ENCODE assay signal across 13 cellular contexts in the genomic region with DNA sequence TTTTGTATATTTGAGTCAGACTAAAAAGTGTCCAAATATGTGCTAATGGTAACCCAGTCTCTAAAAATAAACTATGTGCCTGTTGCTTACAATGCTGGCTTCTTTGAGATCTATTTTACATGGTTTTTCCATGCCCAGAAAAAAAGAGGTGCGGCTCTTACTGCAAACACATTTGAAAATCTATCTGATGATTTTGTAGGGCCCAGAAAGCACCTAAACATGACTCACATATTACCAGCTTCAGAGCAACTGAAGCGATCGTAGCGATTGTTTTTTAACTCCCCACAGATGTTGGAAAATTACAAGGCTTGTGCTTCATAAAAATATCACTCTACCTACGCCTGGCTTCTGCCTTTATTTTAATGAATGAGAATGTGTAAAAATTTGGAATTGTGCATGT. TPM values are rescaled to one million over a fixed set of nuclear protein-coding genes. Genes with fewer than 3 reads are reported as not detected.
DNase-seq lines count a peak whose midpoint lies in the region; ATAC-seq, FAIRE-seq and TF ChIP-seq lines count a peak whose summit lies in the region.
"Had no signal": no experiment of that assay in that cellular context is flagged by ENCODE, and none has a peak within 500 bp of the region (broad histone marks: within the 10 kb centered on the region; RNA-seq: fewer than 3 reads in every experiment).

No MANE protein-coding gene starts in this region.

- H3K27ac ChIP-seq in thoracic aorta (peak overlapping the region in 1 of 2 donors; percentile 57), left ventricle myocardium inferior (replicated peaks) (no peak overlapping the region)
- H3K27ac ChIP-seq: VCaP had no signal

- no peaks in the 10 kb centered on the region for H3K9me3 ChIP-seq in thoracic aorta
- no peaks in the 10 kb centered on the region for H3K9me3 ChIP-seq in left ventricle myocardium inferior (replicated peaks)

- TF ChIP-seq POLR2A in H54 (IDR thresholded peaks at IDR 0.05; ENCODE audit: low read depth, low read length) (no peak), erythroblast (IDR thresholded peaks at IDR 0.05; ENCODE audit: low read length) (no peak)

- no peak for TF ChIP-seq CTCF in WI38 (IDR thresholded peaks at IDR 0.05; ENCODE audit: low read depth, low read length)
- TF ChIP-seq CTCF in thoracic aorta (IDR thresholded peaks at IDR 0.05), result no peak
- no peak for TF ChIP-seq CTCF in left ventricle myocardium inferior (IDR thresholded peaks at IDR 0.05; ENCODE audit: borderline replicate concordance)

- FAIRE-seq in H54 (lab: Jason Lieb, UNC), result peak; percentile 75
- FAIRE-seq: GM12878 had no signal

- H3K4me3 ChIP-seq in WI38 (ENCODE audit: low read depth, low read length), result 0 out of 2 replicates have a peak overlapping the region, but pooled peaks have one; percentile 19
- peak overlapping the region; percentile 39 for H3K4me3 ChIP-seq in thoracic aorta
- no peak overlapping the region for H3K4me3 ChIP-seq in left ventricle myocardium inferior
- H3K4me3 ChIP-seq: GM12878 had no signal

- intact Hi-C loops in left ventricle myocardium inferior (cut with micrococcal nuclease), result no loop called here

- no peaks in the 10 kb centered on the region for H3K36me3 ChIP-seq in thoracic aorta
- no peaks in the 10 kb centered on the region for H3K36me3 ChIP-seq in left ventricle myocardium inferior

- peaks cover 9 to 48% of the 10 kb centered on the region in 2 donors for H3K4me1 ChIP-seq in thoracic aorta (ENCODE audit: control insufficient read depth in 1 of 2, low read depth in 2 of 2)
- peaks cover 5% of the 10 kb centered on the region for H3K4me1 ChIP-seq in left ventricle myocardium inferior

- ATAC-seq in thoracic aorta (ENCODE audit: insufficient number of reproducible peaks, low FRiP score, low read depth), result peak; percentile 59
- no peak for ATAC-seq in GM19328 (IDR thresholded peaks at IDR 0.05; ENCODE audit: unreplicated experiment)
- ATAC-seq: GM12878 had no signal

- peak; percentile 56 for DNase-seq in H54 (ENCODE audit: insufficient read length, low spot score)
- peak; percentile 61 for DNase-seq in fibroblast of peridontal ligament (ENCODE audit: extremely low read depth)
- no peak for DNase-seq in thoracic aorta (ENCODE audit: low spot score)
- DNase-seq in left ventricle myocardium inferior, result no peak
- DNase-seq in erythroblast (lab: John Stamatoyannopoulos, UW), result no peak
- no peak for DNase-seq in effector CD8-positive, alpha-beta T cell (lab: John Stamatoyannopoulos, UW)
- DNase-seq: activated CD8-positive, alpha-beta memory T cell treated with anti-CD3 and anti-CD28 coated beads, Interleukin-2, amount 50 U/mL, for 4 hours; activated naive CD8-positive, alpha-beta T cell treated with anti-CD3 and anti-CD28 coated beads for 36 hours; retina had no signal

- H3K27me3 ChIP-seq in thoracic aorta (replicated peaks; ENCODE audit: insufficient read depth) (no peaks in the 10 kb centered on the region), left ventricle myocardium inferior (ENCODE audit: low read depth) (no peaks in the 10 kb centered on the region)

RNA-seq across cellular contexts. Expression of gene SUCNR1, which starts 53.5 kb away (rescaled TPM):
- total RNA-seq in thoracic aorta (10 to 100 TPM in 1 of 2 donors, 1 to 10 TPM in 1; 3.2 to 10.7 TPM), left ventricle myocardium inferior (0.30 TPM)

Comparison
In these comparisons a context has a peak if more than half of its experiments do, and no peak if none do; other contexts are left out.
1. DNase-seq: peak in H54 (single experiment) and fibroblast of peridontal ligament (single experiment); none in thoracic aorta (single experiment), left ventricle myocardium inferior (single experiment), erythroblast (0 of 2) and effector CD8-positive, alpha-beta T cell (single experiment).